Comparison of ENCODE assay signal across 12 cellular contexts in the genomic region with DNA sequence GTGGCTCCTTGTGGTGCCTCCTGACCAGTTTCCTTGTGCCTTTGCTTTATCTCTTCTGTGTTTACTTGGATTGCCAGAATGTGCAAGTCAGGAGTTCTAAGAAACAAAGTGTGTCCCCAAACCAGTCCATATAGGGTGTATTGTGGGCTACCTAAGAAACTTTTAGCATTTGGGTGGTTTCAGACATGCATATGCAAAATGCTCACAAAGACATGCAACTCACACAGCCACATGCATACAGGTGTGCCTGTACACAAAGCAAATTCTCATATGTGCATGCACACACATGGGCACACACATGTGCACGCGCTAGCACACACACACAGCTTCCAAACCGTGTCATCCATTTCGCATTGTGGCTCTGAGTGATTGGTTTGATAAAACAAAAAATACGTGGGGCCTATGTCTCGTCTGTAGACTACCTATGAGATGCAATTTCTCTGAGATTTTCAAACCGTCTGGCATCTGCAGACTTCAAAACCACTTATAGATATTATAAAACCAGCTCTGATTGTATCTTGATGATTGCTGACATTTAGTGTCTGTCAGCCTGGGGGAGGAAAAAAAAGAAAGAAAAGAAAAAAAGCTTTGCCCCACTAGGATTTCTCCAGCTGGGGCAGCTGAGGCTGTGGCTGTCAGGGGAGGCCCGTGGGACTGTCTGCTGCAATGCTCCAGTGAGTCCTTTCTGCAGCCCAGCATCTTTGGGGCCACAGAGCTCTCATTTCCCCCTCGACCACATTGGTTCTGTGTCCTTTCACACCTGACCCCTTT.
DNase-seq lines count a peak whose midpoint lies in the region; ATAC-seq lines count a peak whose summit lies in the region.
"Had no signal": no experiment of that assay in that cellular context is flagged by ENCODE, and none has a peak within 500 bp of the region (broad histone marks: within the 10 kb centered on the region; RNA-seq: fewer than 3 reads in every experiment).

No MANE protein-coding gene starts in this region.

- no peak overlapping the region for H3K4me3 Mint-ChIP-seq in activated naive CD8-positive, alpha-beta T cell treated with anti-CD3 and anti-CD28 coated beads for 36 hours
- H3K4me3 Mint-ChIP-seq: activated naive CD8-positive, alpha-beta T cell; immature natural killer cell had no signal

- H3K27ac Mint-ChIP-seq in activated naive CD8-positive, alpha-beta T cell treated with anti-CD3 and anti-CD28 coated beads for 36 hours = no peak overlapping the region
- H3K27ac Mint-ChIP-seq: activated naive CD8-positive, alpha-beta T cell; immature natural killer cell had no signal

- H3K4me1 Mint-ChIP-seq in activated naive CD8-positive, alpha-beta T cell treated with anti-CD3 and anti-CD28 coated beads for 36 hours = no peaks in the 10 kb centered on the region
- H3K4me1 Mint-ChIP-seq: immature natural killer cell had no signal

- no peaks in the 10 kb centered on the region for H3K36me3 Mint-ChIP-seq in activated naive CD8-positive, alpha-beta T cell treated with anti-CD3 and anti-CD28 coated beads for 36 hours
- H3K36me3 Mint-ChIP-seq: activated naive CD8-positive, alpha-beta T cell; immature natural killer cell had no signal

- no peaks in the 10 kb centered on the region for H3K9me3 Mint-ChIP-seq in activated naive CD8-positive, alpha-beta T cell treated with anti-CD3 and anti-CD28 coated beads for 36 hours

- H3K27me3 Mint-ChIP-seq in activated naive CD8-positive, alpha-beta T cell treated with anti-CD3 and anti-CD28 coated beads for 36 hours = peaks cover 4% of the 10 kb centered on the region

- ATAC-seq in HG02852 (IDR thresholded peaks at IDR 0.05; ENCODE audit: unreplicated experiment) = peak; percentile 86

- peak in 2 of 3 experiments; percentile 52 to 63 for DNase-seq in NCI-H1417 (lab: John Stamatoyannopoulos, UW)
- no peak for DNase-seq in NCI-H1417 treated with DMSO at 0.1 percent for 48 hours (lab: John Stamatoyannopoulos, UW)
- DNase-seq in NAMALWA (ENCODE audit: low spot score) = peak; percentile 47
- no peak for DNase-seq in NCI-H82 (lab: John Stamatoyannopoulos, UW)
- DNase-seq in NOMO-1 treated with DMSO at 0.1 percent for 48 hours (lab: John Stamatoyannopoulos, UW; ENCODE audit: unreplicated experiment) = no peak
- DNase-seq in activated naive CD8-positive, alpha-beta T cell treated with anti-CD3 and anti-CD28 coated beads for 36 hours = no peak
- no peak for DNase-seq in activated CD4-positive, alpha-beta T cell treated with anti-CD3 and anti-CD28 coated beads, Interleukin-2, amount 50 U/mL, for 48 hours
- DNase-seq: 8988T, immature natural killer cell, NCI-H446 had no signal

Comparison
In these comparisons a context has a peak if more than half of its experiments do, and no peak if none do; other contexts are left out.
1. DNase-seq: peak in NCI-H1417 (2 of 3) and NAMALWA (single experiment); none in NCI-H1417 treated with DMSO at 0.1 percent for 48 hours (single experiment), NCI-H82 (single experiment), NOMO-1 treated with DMSO at 0.1 percent for 48 hours (single experiment), activated naive CD8-positive, alpha-beta T cell treated with anti-CD3 and anti-CD28 coated beads for 36 hours (single experiment) and activated CD4-positive, alpha-beta T cell treated with anti-CD3 and anti-CD28 coated beads, Interleukin-2, amount 50 U/mL, for 48 hours (0 of 2).